Comparison of ENCODE assay signal across 18 cellular contexts in genomic region chr13:84433024-84433423, GRCh38.
DNase-seq lines count a peak whose midpoint lies in the region; ATAC-seq and TF ChIP-seq lines count a peak whose summit lies in the region.
"Had no signal": no experiment of that assay in that cellular context is flagged by ENCODE, and none has a peak within 500 bp of the region (broad histone marks: within the 10 kb centered on the region; RNA-seq: fewer than 3 reads in every experiment).

No MANE protein-coding gene starts in this region.

- intact Hi-C loops in left colon (cut with DNase I, micrococcal nuclease) = no loop called here
- intact Hi-C loops in Right ventricle myocardium superior (cut with DNase I) = no loop called here

- H3K4me2 ChIP-seq in fibroblast of lung (ENCODE audit: extremely low read depth, insufficient read depth, low read length) = no peak overlapping the region

- H2AFZ ChIP-seq in fibroblast of lung (ENCODE audit: low read length) = no peak overlapping the region

- H4K20me1 ChIP-seq in fibroblast of lung (ENCODE audit: control insufficient read depth, extremely low read depth, insufficient read depth, low read length) = no peaks in the 10 kb centered on the region

- no peaks in the 10 kb centered on the region for H3K36me3 ChIP-seq in fibroblast of lung (ENCODE audit: control insufficient read depth, insufficient read depth, low read length)
- H3K36me3 ChIP-seq: HAP-1, thyroid gland had no signal

- H3K4me1 ChIP-seq in fibroblast of lung (ENCODE audit: control insufficient read depth, extremely low read depth, insufficient read depth, low read length) = no peaks in the 10 kb centered on the region
- H3K4me1 ChIP-seq: HAP-1, thyroid gland had no signal

- DNase-seq in GM03348 (ENCODE audit: low spot score) (peak; percentile 61), fibroblast of lung (ENCODE audit: low read depth in 2 of 2) (peak; percentile 4 to 95), renal cortical epithelial cell (ENCODE audit: low read depth) (peak; percentile 6), left colon (no peak), SHP77 (lab: John Stamatoyannopoulos, UW) (no peak), T-helper 9 cell (no peak), Right ventricle myocardium superior (no peak)
- DNase-seq: activated CD4-positive, CD25-positive, alpha-beta regulatory T cell; DMS53; Kasumi-1; naive thymus-derived CD8-positive, alpha-beta T cell; NCI-H1436 treated with DMSO at 0.1 percent for 48 hours; NCI-H345; thyroid gland had no signal

- H3K9me3 ChIP-seq in fibroblast of lung (ENCODE audit: control insufficient read depth, insufficient read depth, low read depth, low read length) = no peaks in the 10 kb centered on the region
- H3K9me3 ChIP-seq: HAP-1, thyroid gland had no signal

- H3K79me2 ChIP-seq in fibroblast of lung (ENCODE audit: control insufficient read depth, insufficient read depth, low read length) = no peaks in the 10 kb centered on the region

- no peak overlapping the region for H3K9ac ChIP-seq in fibroblast of lung (ENCODE audit: insufficient read depth, low read length)

- peak; percentile 77 for ATAC-seq in SK-N-SH treated with all-trans-retinoic acid at 6 μM for 48 hours
- ATAC-seq in left colon = no peak
- no peak for ATAC-seq in Right ventricle myocardium superior (ENCODE audit: poor library complexity)
- ATAC-seq: naive thymus-derived CD8-positive, alpha-beta T cell had no signal

- H3K27me3 ChIP-seq in fibroblast of lung (ENCODE audit: control insufficient read depth, insufficient read depth, low read length) = no peaks in the 10 kb centered on the region
- H3K27me3 ChIP-seq: thyroid gland had no signal

- no peak overlapping the region for H3K4me3 ChIP-seq in fibroblast of lung (replicated peaks in 1 of 4; ENCODE audit: control extremely low read depth in 1 of 4, insufficient read depth in 1 of 4, low read depth in 3 of 4, low read length in 4 of 4)
- H3K4me3 ChIP-seq: HAP-1, lung, thyroid gland had no signal

- TF ChIP-seq CTCF in fibroblast of lung (conservative IDR thresholded peaks at IDR 0.05 in 1 of 2, IDR thresholded peaks at IDR 0.05 in 1 of 2; ENCODE audit: low read depth in 1 of 2, low read length in 2 of 2) = no peak

- H3K27ac ChIP-seq in fibroblast of lung (ENCODE audit: insufficient read depth, low read length) = no peak overlapping the region
- H3K27ac ChIP-seq: C4-2B, thyroid gland had no signal

TF ChIP-seq in SK-N-SH treated with all-trans-retinoic acid at 6 μM for 48 hours, 23 proteins besides CTCF, POLR2A, EP300 and RAD21:
- TF ChIP-seq ZC3H10 (CRISPR knock-in tag; IDR thresholded peaks at IDR 0.05) (no peak), TOX (CRISPR knock-in tag; IDR thresholded peaks at IDR 0.05; ENCODE audit: borderline replicate concordance) (no peak), PPARA (CRISPR knock-in tag; IDR thresholded peaks at IDR 0.05; ENCODE audit: borderline replicate concordance) (no peak), ARNTL (CRISPR knock-in tag; IDR thresholded peaks at IDR 0.05; ENCODE audit: borderline replicate concordance, low read depth) (no peak), CSDC2 (CRISPR knock-in tag; IDR thresholded peaks at IDR 0.05) (no peak)
- TF ChIP-seq, protein P1, sequence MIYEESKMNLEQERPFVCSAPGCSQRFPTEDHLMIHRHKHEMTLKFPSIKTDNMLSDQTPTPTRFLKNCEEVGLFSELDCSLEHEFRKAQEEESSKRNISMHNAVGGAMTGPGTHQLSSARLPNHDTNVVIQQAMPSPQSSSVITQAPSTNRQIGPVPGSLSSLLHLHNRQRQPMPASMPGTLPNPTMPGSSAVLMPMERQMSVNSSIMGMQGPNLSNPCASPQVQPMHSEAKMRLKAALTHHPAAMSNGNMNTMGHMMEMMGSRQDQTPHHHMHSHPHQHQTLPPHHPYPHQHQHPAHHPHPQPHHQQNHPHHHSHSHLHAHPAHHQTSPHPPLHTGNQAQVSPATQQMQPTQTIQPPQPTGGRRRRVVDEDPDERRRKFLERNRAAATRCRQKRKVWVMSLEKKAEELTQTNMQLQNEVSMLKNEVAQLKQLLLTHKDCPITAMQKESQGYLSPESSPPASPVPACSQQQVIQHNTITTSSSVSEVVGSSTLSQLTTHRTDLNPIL (CRISPR knock-in tag; IDR thresholded peaks at IDR 0.05; ENCODE audit: low read depth) = no peak
- TF ChIP-seq, protein P2, sequence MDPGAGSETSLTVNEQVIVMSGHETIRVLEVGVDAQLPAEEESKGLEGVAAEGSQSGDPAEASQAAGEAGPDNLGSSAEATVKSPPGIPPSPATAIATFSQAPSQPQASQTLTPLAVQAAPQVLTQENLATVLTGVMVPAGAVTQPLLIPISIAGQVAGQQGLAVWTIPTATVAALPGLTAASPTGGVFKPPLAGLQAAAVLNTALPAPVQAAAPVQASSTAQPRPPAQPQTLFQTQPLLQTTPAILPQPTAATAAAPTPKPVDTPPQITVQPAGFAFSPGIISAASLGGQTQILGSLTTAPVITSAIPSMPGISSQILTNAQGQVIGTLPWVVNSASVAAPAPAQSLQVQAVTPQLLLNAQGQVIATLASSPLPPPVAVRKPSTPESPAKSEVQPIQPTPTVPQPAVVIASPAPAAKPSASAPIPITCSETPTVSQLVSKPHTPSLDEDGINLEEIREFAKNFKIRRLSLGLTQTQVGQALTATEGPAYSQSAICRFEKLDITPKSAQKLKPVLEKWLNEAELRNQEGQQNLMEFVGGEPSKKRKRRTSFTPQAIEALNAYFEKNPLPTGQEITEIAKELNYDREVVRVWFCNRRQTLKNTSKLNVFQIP (CRISPR knock-in tag; IDR thresholded peaks at IDR 0.05; ENCODE audit: borderline replicate concordance, low read depth) = no peak

Comparison
In these comparisons a context has a peak if more than half of its experiments do, and no peak if none do; other contexts are left out.
1. DNase-seq: peak in GM03348 (single experiment), fibroblast of lung (2 of 2) and renal cortical epithelial cell (single experiment); none in left colon (0 of 2), SHP77 (0 of 2), T-helper 9 cell (single experiment) and Right ventricle myocardium superior (single experiment).